28 cellular contexts compared by ENCODE assay signal in the genomic region with DNA sequence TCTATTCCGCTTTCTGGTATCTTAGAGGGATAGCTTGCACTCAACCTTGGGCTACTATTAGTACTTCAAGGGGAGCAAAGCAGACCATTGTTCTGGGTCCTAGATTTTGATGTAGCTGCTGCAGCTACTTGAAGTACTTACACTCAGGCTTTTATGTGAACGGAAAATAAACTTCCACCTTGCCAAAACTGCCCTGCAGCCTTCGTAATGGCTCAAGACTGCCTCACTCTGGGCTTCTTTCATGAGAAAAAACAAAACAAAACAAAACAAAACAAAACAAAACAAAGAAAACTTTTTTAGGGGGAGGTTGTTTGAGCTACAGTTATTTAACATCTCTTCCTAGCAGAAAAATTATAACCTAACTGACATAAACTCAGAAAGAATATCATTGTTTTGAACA. TPM values are rescaled to one million over a fixed set of nuclear protein-coding genes. Genes with fewer than 3 reads are reported as not detected.
DNase-seq lines count a peak whose midpoint lies in the region; ATAC-seq and TF ChIP-seq lines count a peak whose summit lies in the region.
"Had no signal": no experiment of that assay in that cellular context is flagged by ENCODE, and none has a peak within 500 bp of the region (broad histone marks: within the 10 kb centered on the region; RNA-seq: fewer than 3 reads in every experiment).

No MANE protein-coding gene starts in this region.

- no peak overlapping the region for H3K4me3 Mint-ChIP-seq in activated T-cell treated with anti-CD3 and anti-CD28 coated beads, Interleukin-2, amount 50 U/mL, for 24 hours
- H3K4me3 Mint-ChIP-seq in GM23338, result no peak overlapping the region
- no peak overlapping the region for H3K4me3 Mint-ChIP-seq in activated CD8-positive, alpha-beta T cell treated with anti-CD3 and anti-CD28 coated beads for 36 hours
- H3K4me3 Mint-ChIP-seq in naive thymus-derived CD8-positive, alpha-beta T cell, result peak overlapping the region in 2 of 10 donors; percentile 6 to 8
- H3K4me3 Mint-ChIP-seq: neural crest cell had no signal

- CTCF ChIA-PET in activated CD8-positive, alpha-beta T cell treated with anti-CD3 and anti-CD28 coated beads for 36 hours (lab: Charles Lee), result interaction anchor here (0.8 to 2.2 kb wide), 12 partner anchors 10 to 311 kb away, joined by 3 to 16 read pairs (median 4); a partner anchor contains a TSS

- peaks cover 4% of the 10 kb centered on the region; the same call in 1 of the 2 replicates for H3K9me2 ChIP-seq in GM23338 (ENCODE audit: insufficient read depth)

- POLR2A ChIA-PET in activated CD8-positive, alpha-beta T cell treated with anti-CD3 and anti-CD28 coated beads for 36 hours (lab: Charles Lee), result interaction anchor here (0.8 kb wide), 1 partner anchor 45 kb away, joined by 4 read pairs; no protein-coding TSS in a partner anchor
- POLR2A ChIA-PET in naive thymus-derived CD8-positive, alpha-beta T cell (lab: Charles Lee), result interaction anchor here (0.5 to 1.7 kb wide), 6 partner anchors 17 to 51 kb away, joined by 3 to 9 read pairs (median 4); no protein-coding TSS in a partner anchor

- no peaks in the 10 kb centered on the region for H3K36me3 Mint-ChIP-seq in activated T-cell treated with anti-CD3 and anti-CD28 coated beads, Interleukin-2, amount 50 U/mL, for 24 hours (ENCODE audit: low read depth)
- H3K36me3 Mint-ChIP-seq in GM23338 (ENCODE audit: low read depth), result no peaks in the 10 kb centered on the region
- no peaks in the 10 kb centered on the region for H3K36me3 Mint-ChIP-seq in activated CD8-positive, alpha-beta T cell treated with anti-CD3 and anti-CD28 coated beads for 36 hours (ENCODE audit: low read depth)
- no peaks in the 10 kb centered on the region for H3K36me3 Mint-ChIP-seq in naive thymus-derived CD8-positive, alpha-beta T cell

- intact Hi-C loops in activated CD8-positive, alpha-beta T cell treated with anti-CD3 and anti-CD28 coated beads for 36 hours (cut with micrococcal nuclease), result no loop called here

- no peaks in the 10 kb centered on the region for H3K27me3 ChIP-seq in GM23338 (ENCODE audit: insufficient read depth)
- H3K27me3 ChIP-seq: Peyer's patch, right atrium auricular region had no signal

- H3K27ac Mint-ChIP-seq in activated T-cell treated with anti-CD3 and anti-CD28 coated beads, Interleukin-2, amount 50 U/mL, for 24 hours, result peak overlapping the region; percentile 3
- H3K27ac Mint-ChIP-seq in GM23338, result no peak overlapping the region
- H3K27ac Mint-ChIP-seq in activated CD8-positive, alpha-beta T cell treated with anti-CD3 and anti-CD28 coated beads for 36 hours, result no peak overlapping the region
- H3K27ac Mint-ChIP-seq in naive thymus-derived CD8-positive, alpha-beta T cell, result peak overlapping the region in 7 of 10 donors; percentile 11 to 70 (median 38)

- no peaks in the 10 kb centered on the region for H3K4me1 ChIP-seq in GM23338 (ENCODE audit: insufficient read depth)
- H3K4me1 ChIP-seq: heart left ventricle, Peyer's patch, right atrium auricular region had no signal

- ATAC-seq in GM23338 (no peak), HG02678 (IDR thresholded peaks at IDR 0.05; ENCODE audit: unreplicated experiment) (no peak)
- no peak for ATAC-seq in activated CD8-positive, alpha-beta T cell treated with anti-CD3 and anti-CD28 coated beads for 36 hours
- ATAC-seq in naive thymus-derived CD8-positive, alpha-beta T cell, result peak in 1 of 2 donors; percentile 57
- ATAC-seq: heart left ventricle had no signal

- H2AFZ ChIP-seq in GM23338, result no peak overlapping the region
- H2AFZ ChIP-seq: GM23248 had no signal

- peak; percentile 10 to 40; a peak in 2 of 4 replicates for TF ChIP-seq CTCF in GM23338 (conservative IDR thresholded peaks at IDR 0.05; ENCODE audit: low read depth in 2 of 2)
- no peak for TF ChIP-seq CTCF in activated CD8-positive, alpha-beta T cell treated with anti-CD3 and anti-CD28 coated beads for 36 hours (IDR thresholded peaks at IDR 0.05)

- H3K79me2 ChIP-seq in GM23338 (replicated peaks; ENCODE audit: insufficient read depth), result no peaks in the 10 kb centered on the region

- no peaks in the 10 kb centered on the region for H4K20me1 ChIP-seq in GM23338 (replicated peaks; ENCODE audit: insufficient read depth)

- peaks cover 26% of the 10 kb centered on the region for H3K4me1 Mint-ChIP-seq in activated T-cell treated with anti-CD3 and anti-CD28 coated beads, Interleukin-2, amount 50 U/mL, for 24 hours (ENCODE audit: low read depth)
- H3K4me1 Mint-ChIP-seq in GM23338, result no peaks in the 10 kb centered on the region; the same call in 2 of the 3 replicates
- H3K4me1 Mint-ChIP-seq in activated CD8-positive, alpha-beta T cell treated with anti-CD3 and anti-CD28 coated beads for 36 hours (ENCODE audit: low read depth), result peaks cover 7% of the 10 kb centered on the region
- H3K4me1 Mint-ChIP-seq in naive thymus-derived CD8-positive, alpha-beta T cell, result peaks cover 10 to 21% (median 14%) of the 10 kb centered on the region in 4 donors

- H3K36me3 ChIP-seq in GM23338 (ENCODE audit: insufficient read depth), result no peaks in the 10 kb centered on the region
- H3K36me3 ChIP-seq: heart left ventricle, Peyer's patch, right atrium auricular region had no signal

- no peaks in the 10 kb centered on the region for H3K27me3 Mint-ChIP-seq in activated T-cell treated with anti-CD3 and anti-CD28 coated beads, Interleukin-2, amount 50 U/mL, for 24 hours
- H3K27me3 Mint-ChIP-seq in GM23338 (ENCODE audit: insufficient read depth, low read depth, poor library complexity), result no peaks in the 10 kb centered on the region
- H3K27me3 Mint-ChIP-seq in activated CD8-positive, alpha-beta T cell treated with anti-CD3 and anti-CD28 coated beads for 36 hours, result no peaks in the 10 kb centered on the region
- peaks cover 0 to 1% (median 0%) of the 10 kb centered on the region in 5 donors for H3K27me3 Mint-ChIP-seq in naive thymus-derived CD8-positive, alpha-beta T cell

- no peak for DNase-seq in activated T-cell treated with anti-CD3 and anti-CD28 coated beads, Interleukin-2, amount 50 U/mL, for 24 hours
- DNase-seq in activated T-cell treated with anti-CD3 and anti-CD28 coated beads, Interleukin-2, amount 50 U/mL, for 1 hour, result no peak
- DNase-seq in GM23338 (ENCODE audit: low spot score) (peak; percentile 36), DMS153 (lab: John Stamatoyannopoulos, UW) (no peak), NCI-H526 (lab: John Stamatoyannopoulos, UW) (no peak)
- DNase-seq in activated CD8-positive, alpha-beta T cell treated with anti-CD3 and anti-CD28 coated beads for 36 hours, result peak; percentile 20
- DNase-seq in naive thymus-derived CD8-positive, alpha-beta T cell, result peak in 3 of 10 donors; percentile 14 to 36 (median 27)
- DNase-seq: ACHN; activated CD8-positive, alpha-beta memory T cell treated with anti-CD3 and anti-CD28 coated beads for 24 hours; anterior cingulate cortex; GM23248; heart left ventricle; Karpas-422; NCI-H1694; NCI-H2171 treated with DMSO at 0.1 percent for 48 hours; NCI-H510A treated with DMSO at 0.1 percent for 48 hours; Peyer's patch; SIG-M5; stimulated activated CD4-positive, alpha-beta T cell treated with anti-CD3 and anti-CD28 coated beads, Interleukin-1b, Interleukin-23, amount 100 ng/mL, for 48 hours had no signal

- no peaks in the 10 kb centered on the region for H3K9me3 Mint-ChIP-seq in activated T-cell treated with anti-CD3 and anti-CD28 coated beads, Interleukin-2, amount 50 U/mL, for 24 hours
- no peaks in the 10 kb centered on the region for H3K9me3 Mint-ChIP-seq in GM23338
- no peaks in the 10 kb centered on the region for H3K9me3 Mint-ChIP-seq in activated CD8-positive, alpha-beta T cell treated with anti-CD3 and anti-CD28 coated beads for 36 hours
- H3K9me3 Mint-ChIP-seq in naive thymus-derived CD8-positive, alpha-beta T cell, result no peaks in the 10 kb centered on the region
- H3K9me3 Mint-ChIP-seq: neural crest cell had no signal

- no peak overlapping the region for H3K4me2 ChIP-seq in GM23338
- H3K4me2 ChIP-seq: smooth muscle cell had no signal

- H3K4me3 ChIP-seq in GM23338, result no peak overlapping the region
- H3K4me3 ChIP-seq: GM23248, heart left ventricle, lung, Peyer's patch, right atrium auricular region, smooth muscle cell had no signal

- no peak overlapping the region for H3K27ac ChIP-seq in GM23338 (ENCODE audit: low read depth)
- H3K27ac ChIP-seq: epithelial cell of prostate, GM23248, heart left ventricle, HL-60, Peyer's patch, right atrium auricular region had no signal

- no peaks in the 10 kb centered on the region for H3F3A ChIP-seq in GM23338 (replicated peaks; ENCODE audit: low read depth)

TF ChIP-seq in GM23338, 12 proteins besides CTCF, POLR2A, EP300 and RAD21 (continues in another document):
- TF ChIP-seq POLR2AphosphoS5 (IDR thresholded peaks at IDR 0.05; ENCODE audit: low read depth), result no peak
- TF ChIP-seq, protein P1, sequence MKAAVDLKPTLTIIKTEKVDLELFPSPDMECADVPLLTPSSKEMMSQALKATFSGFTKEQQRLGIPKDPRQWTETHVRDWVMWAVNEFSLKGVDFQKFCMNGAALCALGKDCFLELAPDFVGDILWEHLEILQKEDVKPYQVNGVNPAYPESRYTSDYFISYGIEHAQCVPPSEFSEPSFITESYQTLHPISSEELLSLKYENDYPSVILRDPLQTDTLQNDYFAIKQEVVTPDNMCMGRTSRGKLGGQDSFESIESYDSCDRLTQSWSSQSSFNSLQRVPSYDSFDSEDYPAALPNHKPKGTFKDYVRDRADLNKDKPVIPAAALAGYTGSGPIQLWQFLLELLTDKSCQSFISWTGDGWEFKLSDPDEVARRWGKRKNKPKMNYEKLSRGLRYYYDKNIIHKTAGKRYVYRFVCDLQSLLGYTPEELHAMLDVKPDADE (IDR thresholded peaks at IDR 0.05), result no peak

RNA-seq across cellular contexts. Expression of a gene that starts 19.4 kb away (rescaled TPM):
- total RNA-seq in GM23338 (2014; rRNA removed; shearing (Covaris generic)), result 18.1 and 20.8 TPM in 2 replicates
- 27.5 and 33.2 TPM in 2 replicates for polyA plus RNA-seq in GM23338 (2016; fragmentation: Nextera tagmentation; extraction: Ambion mirVana)
- total RNA-seq in activated CD8-positive, alpha-beta T cell treated with anti-CD3 and anti-CD28 coated beads for 36 hours, result 1 to 10 TPM; 3.5 to 5.5 TPM
- 10 to 100 TPM; 48.6 to 57.4 TPM for total RNA-seq in naive thymus-derived CD8-positive, alpha-beta T cell
- 10 to 100 TPM; 10.2 to 23.3 (median 10.2) TPM for polyA plus RNA-seq in naive thymus-derived CD8-positive, alpha-beta T cell

RNA-seq across cellular contexts. Expression of a gene that starts 50.1 kb away (rescaled TPM):
- 0.43 and 0.80 TPM in 2 replicates for total RNA-seq in GM23338 (2014; rRNA removed; shearing (Covaris generic))
- polyA plus RNA-seq in GM23338 (2016; fragmentation: Nextera tagmentation; extraction: Ambion mirVana), result 0.08 and 0.17 TPM in 2 replicates
- total RNA-seq in activated CD8-positive, alpha-beta T cell treated with anti-CD3 and anti-CD28 coated beads for 36 hours, result not detected
- total RNA-seq in naive thymus-derived CD8-positive, alpha-beta T cell, result not detected
- under 1 TPM in 1 of 3 donors, not detected in 2; 0.08 TPM for polyA plus RNA-seq in naive thymus-derived CD8-positive, alpha-beta T cell
- total RNA-seq: Daoy, GM23248, smooth muscle cell had no signal
- polyA plus RNA-seq: BJ, GM23248, heart left ventricle had no signal

Comparison
In these comparisons a context has a peak if more than half of its experiments do, and no peak if none do; other contexts are left out.
1. DNase-seq: peak in GM23338 (single experiment) and activated CD8-positive, alpha-beta T cell treated with anti-CD3 and anti-CD28 coated beads for 36 hours (single experiment); none in activated T-cell treated with anti-CD3 and anti-CD28 coated beads, Interleukin-2, amount 50 U/mL, for 24 hours (single experiment), activated T-cell treated with anti-CD3 and anti-CD28 coated beads, Interleukin-2, amount 50 U/mL, for 1 hour (single experiment), DMS153 (single experiment) and NCI-H526 (0 of 2).
2. H3K27ac Mint-ChIP-seq: peak in activated T-cell treated with anti-CD3 and anti-CD28 coated beads, Interleukin-2, amount 50 U/mL, for 24 hours (single experiment) and naive thymus-derived CD8-positive, alpha-beta T cell (7 of 10); none in GM23338 (single experiment) and activated CD8-positive, alpha-beta T cell treated with anti-CD3 and anti-CD28 coated beads for 36 hours (single experiment).